ENCODE assay signal across 8 cellular contexts in the genomic region with DNA sequence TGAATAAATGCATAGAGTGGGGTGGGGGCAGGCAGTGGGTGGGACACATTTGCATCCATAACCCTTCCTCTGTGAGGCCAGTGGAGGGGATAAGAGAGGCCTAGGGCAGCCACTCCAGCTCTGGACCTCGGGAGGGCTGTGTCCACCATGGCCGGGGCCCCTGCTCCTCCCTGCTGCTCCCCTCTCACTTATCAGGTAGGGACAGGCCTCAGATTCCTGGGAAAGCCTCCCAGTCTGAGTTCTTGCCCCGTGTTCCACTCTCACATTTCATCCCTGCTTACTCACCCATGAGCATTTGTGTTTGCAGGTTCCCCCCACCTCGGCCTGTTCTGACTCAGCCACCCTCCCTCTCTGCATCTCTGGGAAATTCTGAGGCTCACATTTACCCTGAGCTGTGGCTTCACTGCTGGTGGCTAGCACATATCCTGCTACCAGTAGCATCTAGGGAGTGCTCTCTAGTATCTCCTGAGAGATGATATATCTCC.
DNase-seq lines count a peak whose midpoint lies in the region; ATAC-seq and TF ChIP-seq lines count a peak whose summit lies in the region.

No MANE protein-coding gene starts in this region.

- H3K27me3 ChIP-seq in mammary epithelial cell (ENCODE audit: insufficient read depth, low read length) (no peaks in the 10 kb centered on the region), ovary (no peaks in the 10 kb centered on the region), vagina (no peaks in the 10 kb centered on the region), dorsolateral prefrontal cortex (no peaks in the 10 kb centered on the region)

- in situ Hi-C loops in mammary epithelial cell (cut with MboI; ENCODE audit: low sequenced_read_pairs in 2 of 2), result no loop called here

- peak overlapping the region; percentile 82 for H3K27ac ChIP-seq in mammary epithelial cell (ENCODE audit: insufficient read depth, low read depth, low read length)
- H3K27ac ChIP-seq in ovary, result no peak overlapping the region
- no peak overlapping the region for H3K27ac ChIP-seq in vagina
- H3K27ac ChIP-seq in dorsolateral prefrontal cortex, result peak overlapping the region in 1 of 59 donors; percentile 14

- H3K4me1 ChIP-seq in mammary epithelial cell (ENCODE audit: insufficient read depth, low read length) (peaks cover 18% of the 10 kb centered on the region), ovary (ENCODE audit: insufficient read depth) (no peaks in the 10 kb centered on the region), vagina (no peaks in the 10 kb centered on the region)

- peak overlapping the region; percentile 46 for H3K9ac ChIP-seq in mammary epithelial cell (ENCODE audit: insufficient read depth, low read length)

- BruUV-seq in mammary epithelial cell (replicated peaks; lab: Mats Ljungman, UMichigan), result no TSS peak

- no peak for TF ChIP-seq POLR2A in ovary (IDR thresholded peaks at IDR 0.05)
- TF ChIP-seq POLR2A in vagina (IDR thresholded peaks at IDR 0.05), result no peak

- H3K36me3 ChIP-seq in mammary epithelial cell (ENCODE audit: insufficient read depth, low read length) (no peaks in the 10 kb centered on the region), ovary (no peaks in the 10 kb centered on the region), vagina (no peaks in the 10 kb centered on the region)

- no peaks in the 10 kb centered on the region for H3K79me2 ChIP-seq in mammary epithelial cell (ENCODE audit: insufficient read depth, low read length)

- DNase-seq in ELR (ENCODE audit: low read depth), result peak; percentile 92
- DNase-seq in mammary epithelial cell, result peak; percentile 98
- peak; percentile 16 for DNase-seq in stimulated activated CD8-positive, alpha-beta memory T cell treated with anti-CD3 and anti-CD28 coated beads, Interleukin-4, amount 100 ng/mL, for 24 hours (ENCODE audit: low read depth)
- DNase-seq in ovary, result no peak
- no peak for DNase-seq in vagina (ENCODE audit: extremely low spot score in 2 of 2)
- no peak for DNase-seq in dorsolateral prefrontal cortex

- no peaks in the 10 kb centered on the region for H3K9me3 ChIP-seq in mammary epithelial cell (replicated peaks; ENCODE audit: insufficient read depth, low read length)
- H3K9me3 ChIP-seq in ovary, result no peaks in the 10 kb centered on the region
- H3K9me3 ChIP-seq in vagina, result no peaks in the 10 kb centered on the region

- intact Hi-C loops in mammary epithelial cell (cut with micrococcal nuclease), result loop anchor here (1.0 to 2.0 kb wide), 5 partner anchors 37 to 97 kb away; no protein-coding TSS in a partner anchor
- intact Hi-C loops in ovary (cut with DNase I), result no loop called here
- intact Hi-C loops in vagina (cut with DNase I), result no loop called here
- intact Hi-C loops in dorsolateral prefrontal cortex (cut with DNase I), result no loop called here

- CTCF ChIA-PET in mammary epithelial cell (lab: Charles Lee; ENCODE audit: low non-redundant PET), result interaction anchor here (0.5 to 1.2 kb wide), 13 partner anchors 11 to 1803 kb away, joined by 3 to 12 read pairs (median 3); no protein-coding TSS in a partner anchor

- WGBS in mammary epithelial cell (ENCODE audit: low coverage, missing lambda C conversion rate), result 0% methylated on average over 4 of the region's 4 CpGs
- WGBS in ovary, 3 donors, result 23 to 39% (median 31%) methylated on average over 4 of the region's 4 CpGs

- TF ChIP-seq EP300 in ovary (IDR thresholded peaks at IDR 0.05), result no peak

- ATAC-seq in GM21367 (IDR thresholded peaks at IDR 0.05; ENCODE audit: unreplicated experiment) (peak; percentile 57), HG03565 (IDR thresholded peaks at IDR 0.05; ENCODE audit: unreplicated experiment) (peak; percentile 47)

- peak overlapping the region; percentile 63 for H3K4me2 ChIP-seq in mammary epithelial cell (ENCODE audit: insufficient read depth, low read depth, low read length)

- H4K20me1 ChIP-seq in mammary epithelial cell (ENCODE audit: insufficient read depth, low read length), result no peaks in the 10 kb centered on the region

- no peak for TF ChIP-seq CTCF in mammary epithelial cell (conservative IDR thresholded peaks at IDR 0.05 in 1 of 2, IDR thresholded peaks at IDR 0.05 in 1 of 2; ENCODE audit: extremely low read depth in 1 of 2, insufficient read depth in 1 of 2, low read depth in 1 of 2, low read length in 2 of 2)
- TF ChIP-seq CTCF in ovary (IDR thresholded peaks at IDR 0.05), result no peak
- no peak for TF ChIP-seq CTCF in vagina (IDR thresholded peaks at IDR 0.05)
- TF ChIP-seq CTCF in dorsolateral prefrontal cortex (IDR thresholded peaks at IDR 0.05 in 54 of 56, conservative IDR thresholded peaks at IDR 0.05 in 2 of 56; ENCODE audit: low read depth in 1 of 56, partially characterized antibody in 56 of 56), result peak in 2 of 56 donors; percentile 2 to 5

- dilution Hi-C loops in mammary epithelial cell (cut with HindIII; ENCODE audit: low sequenced_read_pairs), result no loop called here

- H3K4me3 ChIP-seq in mammary epithelial cell (replicated peaks in 1 of 3; ENCODE audit: insufficient read depth in 1 of 3, low read depth in 2 of 3, low read length in 3 of 3), result peak overlapping the region in 1 of 3 experiments; percentile 7
- no peak overlapping the region for H3K4me3 ChIP-seq in ovary
- no peak overlapping the region for H3K4me3 ChIP-seq in vagina
- no peak overlapping the region for H3K4me3 ChIP-seq in dorsolateral prefrontal cortex

- peak overlapping the region; percentile 75 for H2AFZ ChIP-seq in mammary epithelial cell (ENCODE audit: low read depth, low read length)

Comparison
In these comparisons a context has a peak if more than half of its experiments do, and no peak if none do; other contexts are left out.
1. DNase-seq: peak in ELR (single experiment), mammary epithelial cell (single experiment) and stimulated activated CD8-positive, alpha-beta memory T cell treated with anti-CD3 and anti-CD28 coated beads, Interleukin-4, amount 100 ng/mL, for 24 hours (single experiment); none in ovary (0 of 5), vagina (0 of 2) and dorsolateral prefrontal cortex (0 of 10).